9 cellular contexts compared by ENCODE assay signal in genomic region chr2:44778671-44779476, GRCh38.
DNase-seq lines count a peak whose midpoint lies in the region; ATAC-seq and TF ChIP-seq lines count a peak whose summit lies in the region.
"Had no signal": no experiment of that assay in that cellular context is flagged by ENCODE, and none has a peak within 500 bp of the region (broad histone marks: within the 10 kb centered on the region; RNA-seq: fewer than 3 reads in every experiment).

No MANE protein-coding gene starts in this region.

- H3K36me3 ChIP-seq in upper lobe of right lung, result no peaks in the 10 kb centered on the region
- H3K36me3 ChIP-seq in CD8-positive, alpha-beta T cell (ENCODE audit: insufficient read depth, low read length), result no peaks in the 10 kb centered on the region

- POLR2A ChIA-PET in CD8-positive, alpha-beta T cell (lab: Charles Lee), result no interaction called here

- no peaks in the 10 kb centered on the region for H3K9me3 Mint-ChIP-seq in activated naive CD8-positive, alpha-beta T cell treated with anti-CD3 and anti-CD28 coated beads, Interleukin-2, amount 50 U/mL, for 24 hours
- no peaks in the 10 kb centered on the region for H3K9me3 Mint-ChIP-seq in activated naive CD8-positive, alpha-beta T cell treated with anti-CD3 and anti-CD28 coated beads for 36 hours
- H3K9me3 Mint-ChIP-seq in CD8-positive, alpha-beta T cell, result no peaks in the 10 kb centered on the region

- no peak for DNase-seq in activated naive CD8-positive, alpha-beta T cell treated with anti-CD3 and anti-CD28 coated beads, Interleukin-2, amount 50 U/mL, for 24 hours
- DNase-seq in activated naive CD8-positive, alpha-beta T cell treated with anti-CD3 and anti-CD28 coated beads for 36 hours, result no peak
- DNase-seq in T-helper 17 cell (no peak), upper lobe of right lung (no peak), NCI-H69 (lab: John Stamatoyannopoulos, UW) (no peak), NCI-H1930 (lab: John Stamatoyannopoulos, UW) (no peak)
- no peak for DNase-seq in CD8-positive, alpha-beta T cell

- H3K4me3 Mint-ChIP-seq in activated naive CD8-positive, alpha-beta T cell treated with anti-CD3 and anti-CD28 coated beads, Interleukin-2, amount 50 U/mL, for 24 hours, result peak overlapping the region; percentile 26
- H3K4me3 Mint-ChIP-seq in activated naive CD8-positive, alpha-beta T cell treated with anti-CD3 and anti-CD28 coated beads for 36 hours, result no peak overlapping the region
- H3K4me3 Mint-ChIP-seq in T-helper 17 cell, result peak overlapping the region; percentile 31
- H3K4me3 Mint-ChIP-seq in CD8-positive, alpha-beta T cell, result no peak overlapping the region

- peaks cover 11% of the 10 kb centered on the region for H3K4me1 Mint-ChIP-seq in activated naive CD8-positive, alpha-beta T cell treated with anti-CD3 and anti-CD28 coated beads, Interleukin-2, amount 50 U/mL, for 24 hours
- H3K4me1 Mint-ChIP-seq in activated naive CD8-positive, alpha-beta T cell treated with anti-CD3 and anti-CD28 coated beads for 36 hours, result peaks cover 9% of the 10 kb centered on the region
- peaks cover 4% of the 10 kb centered on the region for H3K4me1 Mint-ChIP-seq in T-helper 17 cell
- peaks cover 3% of the 10 kb centered on the region for H3K4me1 Mint-ChIP-seq in CD8-positive, alpha-beta T cell (ENCODE audit: low read depth)

- no peak overlapping the region for H3K4me3 ChIP-seq in upper lobe of right lung
- no peak overlapping the region for H3K4me3 ChIP-seq in CD8-positive, alpha-beta T cell (ENCODE audit: low read depth, low read length)

- no peak overlapping the region for H3K27ac Mint-ChIP-seq in activated naive CD8-positive, alpha-beta T cell treated with anti-CD3 and anti-CD28 coated beads, Interleukin-2, amount 50 U/mL, for 24 hours
- no peak overlapping the region for H3K27ac Mint-ChIP-seq in activated naive CD8-positive, alpha-beta T cell treated with anti-CD3 and anti-CD28 coated beads for 36 hours
- H3K27ac Mint-ChIP-seq in T-helper 17 cell, result no peak overlapping the region
- H3K27ac Mint-ChIP-seq in CD8-positive, alpha-beta T cell, result no peak overlapping the region

- H3K27ac ChIP-seq in upper lobe of right lung, result no peak overlapping the region
- H3K27ac ChIP-seq in CD8-positive, alpha-beta T cell (ENCODE audit: low read depth, low read length), result no peak overlapping the region
- H3K27ac ChIP-seq: RWPE1 had no signal

- CTCF ChIA-PET in CD8-positive, alpha-beta T cell (lab: Charles Lee), result no interaction called here

- TF ChIP-seq CTCF in upper lobe of right lung (IDR thresholded peaks at IDR 0.05), result no peak
- no peak for TF ChIP-seq CTCF in CD8-positive, alpha-beta T cell (IDR thresholded peaks at IDR 0.05)

- peaks cover 3% of the 10 kb centered on the region for H3K36me3 Mint-ChIP-seq in activated naive CD8-positive, alpha-beta T cell treated with anti-CD3 and anti-CD28 coated beads, Interleukin-2, amount 50 U/mL, for 24 hours (ENCODE audit: low read depth)
- peaks cover 10% of the 10 kb centered on the region for H3K36me3 Mint-ChIP-seq in activated naive CD8-positive, alpha-beta T cell treated with anti-CD3 and anti-CD28 coated beads for 36 hours
- H3K36me3 Mint-ChIP-seq in T-helper 17 cell (ENCODE audit: low read depth), result peaks cover 2% of the 10 kb centered on the region
- H3K36me3 Mint-ChIP-seq in CD8-positive, alpha-beta T cell, result peaks cover 12% of the 10 kb centered on the region

- ATAC-seq in activated naive CD8-positive, alpha-beta T cell treated with anti-CD3 and anti-CD28 coated beads, Interleukin-2, amount 50 U/mL, for 24 hours, result no peak
- ATAC-seq in HG03097 (IDR thresholded peaks at IDR 0.05; ENCODE audit: low FRiP score, unreplicated experiment) (peak; percentile 77), T-helper 17 cell (peak; percentile 69), upper lobe of right lung (peak; percentile 85)
- ATAC-seq in CD8-positive, alpha-beta T cell, result no peak

- H3K27me3 ChIP-seq in upper lobe of right lung, result no peaks in the 10 kb centered on the region
- no peaks in the 10 kb centered on the region for H3K27me3 ChIP-seq in CD8-positive, alpha-beta T cell (ENCODE audit: insufficient read depth, low read length)

- H3K9me3 ChIP-seq in T-helper 17 cell (ENCODE audit: control insufficient read depth, low read length, poor library complexity, severe bottlenecking), result no peaks in the 10 kb centered on the region
- H3K9me3 ChIP-seq in upper lobe of right lung, result no peaks in the 10 kb centered on the region
- H3K9me3 ChIP-seq in CD8-positive, alpha-beta T cell (ENCODE audit: low read length), result no peaks in the 10 kb centered on the region

- peaks cover 4% of the 10 kb centered on the region for H3K27me3 Mint-ChIP-seq in activated naive CD8-positive, alpha-beta T cell treated with anti-CD3 and anti-CD28 coated beads, Interleukin-2, amount 50 U/mL, for 24 hours
- peaks cover 3% of the 10 kb centered on the region for H3K27me3 Mint-ChIP-seq in activated naive CD8-positive, alpha-beta T cell treated with anti-CD3 and anti-CD28 coated beads for 36 hours
- no peaks in the 10 kb centered on the region for H3K27me3 Mint-ChIP-seq in T-helper 17 cell
- H3K27me3 Mint-ChIP-seq in CD8-positive, alpha-beta T cell (ENCODE audit: low read depth), result peaks cover 2% of the 10 kb centered on the region

- H3K4me1 ChIP-seq in upper lobe of right lung, result no peaks in the 10 kb centered on the region
- no peaks in the 10 kb centered on the region for H3K4me1 ChIP-seq in CD8-positive, alpha-beta T cell (ENCODE audit: insufficient read depth, low read length)

- intact Hi-C loops in upper lobe of right lung (cut with DNase I), result no loop called here
- intact Hi-C loops in CD8-positive, alpha-beta T cell (cut with DNase I, micrococcal nuclease), result no loop called here

Comparison
In these comparisons a context has a peak if more than half of its experiments do, and no peak if none do; other contexts are left out.
1. H3K4me3 Mint-ChIP-seq: peak in activated naive CD8-positive, alpha-beta T cell treated with anti-CD3 and anti-CD28 coated beads, Interleukin-2, amount 50 U/mL, for 24 hours (single experiment) and T-helper 17 cell (single experiment); none in activated naive CD8-positive, alpha-beta T cell treated with anti-CD3 and anti-CD28 coated beads for 36 hours (single experiment) and CD8-positive, alpha-beta T cell (single experiment).
2. ATAC-seq: peak in HG03097 (single experiment), T-helper 17 cell (single experiment) and upper lobe of right lung (single experiment); none in activated naive CD8-positive, alpha-beta T cell treated with anti-CD3 and anti-CD28 coated beads, Interleukin-2, amount 50 U/mL, for 24 hours (single experiment) and CD8-positive, alpha-beta T cell (single experiment).